In the genomic region with DNA sequence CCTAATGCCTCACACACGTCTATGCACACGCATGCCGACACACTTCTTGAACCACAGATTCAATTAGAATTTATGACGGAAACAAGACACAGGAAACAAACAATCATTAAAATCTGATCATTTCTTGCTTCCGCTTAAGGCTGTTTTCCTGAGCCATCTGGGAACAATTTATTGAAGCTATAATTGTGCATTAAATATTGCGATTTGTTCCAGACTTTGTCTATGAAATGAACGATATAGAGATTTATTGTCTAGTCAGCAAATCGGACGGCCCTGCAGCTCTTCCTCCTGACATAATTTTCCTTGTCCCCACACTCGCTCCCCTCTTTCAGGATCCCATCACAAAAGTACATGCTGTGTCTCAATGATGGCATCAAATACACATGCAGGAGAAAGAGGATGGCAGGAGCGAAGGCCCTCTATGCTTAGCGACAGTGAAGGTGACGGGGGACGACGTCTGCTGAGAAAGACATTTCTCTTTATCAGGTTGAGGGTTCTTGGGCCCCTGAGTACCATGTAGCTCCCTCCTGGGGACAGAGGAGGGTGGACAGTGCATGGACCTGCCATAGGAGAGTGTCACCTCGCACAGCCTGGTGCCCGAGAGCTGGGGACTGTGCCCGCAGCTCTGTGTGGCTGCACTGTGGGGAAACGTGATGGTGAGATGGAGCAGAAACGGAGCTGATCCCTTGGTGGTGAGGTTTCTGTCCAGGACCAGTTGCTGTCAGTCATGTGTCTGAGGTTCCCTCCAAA, we compare ENCODE assay signal across 24 cellular contexts.
"Had no signal": no experiment of that assay in that cellular context is flagged by ENCODE, and none has a peak within 500 bp of the region (broad histone marks: within the 10 kb centered on the region; RNA-seq: fewer than 3 reads in every experiment).

No MANE protein-coding gene starts in this region.

- ATAC-seq: left colon; left lung; mucosa of descending colon; naive thymus-derived CD4-positive, alpha-beta T cell; natural killer cell treated with Interleukin-12 subunit alpha and Interleukin-12 subunit beta and Interleukin-15 and Interleukin-18, amount 100 ng/mL, for 72 hours; sciatic nerve had no signal

- H3K36me3 ChIP-seq: left lung, ovary, right atrium auricular region, suprapubic skin, thoracic aorta, tibial artery, uterus had no signal

- H3K9me3 ChIP-seq: left lung, mucosa of descending colon, ovary, right atrium auricular region, suprapubic skin, thoracic aorta, tibial artery, uterus had no signal

- FAIRE-seq: islet of Langerhans, kidney had no signal

- H3K27me3 ChIP-seq: left lung, ovary, right atrium auricular region, tibial artery, uterus had no signal

- H3K4me3 ChIP-seq: left lung, lung, mucosa of descending colon, ovary, right atrium auricular region, skin epidermis, suprapubic skin, thoracic aorta, tibial artery, uterus had no signal

- H3K27ac ChIP-seq: left lung, ovary, right atrium auricular region, skin epidermis, suprapubic skin, thoracic aorta, tibial artery, uterus had no signal

- H3K4me1 ChIP-seq: left lung, uterus had no signal

- DNase-seq: hypothalamus; immature natural killer cell; kidney; left colon; left lung; mesendoderm; mucosa of descending colon; naive thymus-derived CD4-positive, alpha-beta T cell; ovary; stimulated activated CD4-positive, alpha-beta T cell treated with anti-CD3 and anti-CD28 coated beads, Interleukin-12 subunit alpha, Interleukin-12 subunit beta, amount 100 ng/mL, for 4 hours; stimulated activated CD4-positive, alpha-beta T cell treated with anti-CD3 and anti-CD28 coated beads, Interleukin-15, amount 100 ng/mL, for 24 hours; stimulated activated CD4-positive, alpha-beta T cell treated with anti-CD3 and anti-CD28 coated beads, Interleukin-2, amount 100 ng/mL, for 24 hours; stimulated activated CD4-positive, alpha-beta T cell treated with anti-CD3 and anti-CD28 coated beads, Interleukin-4, amount 100 ng/mL, for 1 hour; stimulated activated naive CD4-positive, alpha-beta T cell; uterus had no signal
